11 cellular contexts compared by ENCODE assay signal in genomic region chr17:12983986-12984932, GRCh38. TPM values are rescaled to one million over a fixed set of nuclear protein-coding genes. Genes with fewer than 3 reads are reported as not detected.
A peak's percentile ranks its signal among the peaks of the same experiment; 100 is the strongest.
DNase-seq lines count a peak whose midpoint lies in the region; ATAC-seq and TF ChIP-seq lines count a peak whose summit lies in the region.
"Had no signal": no experiment of that assay in that cellular context is flagged by ENCODE, and none has a peak within 500 bp of the region (broad histone marks: within the 10 kb centered on the region; RNA-seq: fewer than 3 reads in every experiment).

No MANE protein-coding gene starts in this region.

- H3K4me2 ChIP-seq in MM.1S (ENCODE audit: low read depth, low read length): no peak overlapping the region

- H3K4me3 ChIP-seq in left ventricle myocardium inferior (peak overlapping the region; percentile 36), gastrocnemius medialis (peak overlapping the region in 3 of 4 donors; percentile 6 to 24 (median 20)), MM.1S (ENCODE audit: low read length) (no peak overlapping the region)

- WGBS in adipose tissue, 3 donors: 46 to 71% (median 56%) methylated on average over 22 of the region's 22 CpGs

- no peaks in the 10 kb centered on the region for H3K79me2 ChIP-seq in MM.1S (ENCODE audit: low read length)
- H3K79me2 ChIP-seq: parathyroid adenoma had no signal

- ATAC-seq in gastrocnemius medialis (peak; percentile 63 to 65), HG03342 (IDR thresholded peaks at IDR 0.05; ENCODE audit: unreplicated experiment) (no peak)

- peak overlapping the region; percentile 46 for H3K27ac ChIP-seq in adipose tissue (ENCODE audit: low read depth, low read length)
- H3K27ac ChIP-seq in left ventricle myocardium inferior (replicated peaks): peak overlapping the region; percentile 79
- peak overlapping the region; percentile 64 to 74 (median 66) for H3K27ac ChIP-seq in gastrocnemius medialis
- H3K27ac ChIP-seq in MM.1S (ENCODE audit: low read length): no peak overlapping the region
- H3K27ac ChIP-seq: parathyroid adenoma had no signal

- intact Hi-C loops in left ventricle myocardium inferior (cut with micrococcal nuclease): no loop called here
- intact Hi-C loops in gastrocnemius medialis (cut with DNase I; ENCODE audit: low total_unique reads): no loop called here

- no peak for TF ChIP-seq POLR2A in gastrocnemius medialis (IDR thresholded peaks at IDR 0.05)

- no peaks in the 10 kb centered on the region for H3K9me2 ChIP-seq in MM.1S (replicated peaks; ENCODE audit: insufficient read depth, low read length)

- H4K20me1 ChIP-seq in MM.1S (ENCODE audit: insufficient read depth, low read length): no peaks in the 10 kb centered on the region

- no peak overlapping the region for H3K9ac ChIP-seq in MM.1S (ENCODE audit: low read length)
- H3K9ac ChIP-seq: parathyroid adenoma had no signal

- H3K9me3 ChIP-seq in left ventricle myocardium inferior (replicated peaks) (no peaks in the 10 kb centered on the region), gastrocnemius medialis (no peaks in the 10 kb centered on the region), MM.1S (replicated peaks; ENCODE audit: insufficient read depth, low read length) (no peaks in the 10 kb centered on the region)

- H3K4me1 ChIP-seq in left ventricle myocardium inferior (peaks cover 32% of the 10 kb centered on the region), gastrocnemius medialis (peaks cover 0 to 6% of the 10 kb centered on the region in 2 donors), MM.1S (ENCODE audit: low read length) (no peaks in the 10 kb centered on the region)
- H3K4me1 ChIP-seq: parathyroid adenoma had no signal

- H2AFZ ChIP-seq in MM.1S (ENCODE audit: low read length): no peak overlapping the region
- H2AFZ ChIP-seq: parathyroid adenoma had no signal

- no peaks in the 10 kb centered on the region for H3K36me3 ChIP-seq in left ventricle myocardium inferior
- H3K36me3 ChIP-seq in gastrocnemius medialis: no peaks in the 10 kb centered on the region
- no peaks in the 10 kb centered on the region for H3K36me3 ChIP-seq in MM.1S (replicated peaks; ENCODE audit: insufficient read depth, low read length)

- H3F3A ChIP-seq in MM.1S (ENCODE audit: insufficient read depth, low read length): no peaks in the 10 kb centered on the region

- DNase-seq in EH (ENCODE audit: low read depth) (peak; percentile 68), left ventricle myocardium inferior (peak; percentile 61), gastrocnemius medialis (peak; percentile 35 to 59), GM19240 (ENCODE audit: insufficient read length, low spot score) (no peak), MM.1S (no peak)
- no peak for DNase-seq in activated CD4-positive, alpha-beta T cell treated with anti-CD3 and anti-CD28 coated beads, Interleukin-2, amount 50 U/mL, for 4 hours
- DNase-seq: activated gamma-delta T cell treated with Interleukin-2 at 50 U/mL for 16 hours; stimulated activated naive CD4-positive, alpha-beta T cell had no signal

- in situ Hi-C loops in gastrocnemius medialis (cut with MboI; ENCODE audit: low sequenced_read_pairs in 4 of 4): no loop called here

- TF ChIP-seq CTCF in left ventricle myocardium inferior (IDR thresholded peaks at IDR 0.05; ENCODE audit: borderline replicate concordance): no peak
- TF ChIP-seq CTCF in gastrocnemius medialis (IDR thresholded peaks at IDR 0.05 in 4 of 5, conservative IDR thresholded peaks at IDR 0.05 in 1 of 5): no peak
- no peak for TF ChIP-seq CTCF in MM.1S (IDR thresholded peaks at IDR 0.05; ENCODE audit: low read length)

- H3K27me3 ChIP-seq in left ventricle myocardium inferior (ENCODE audit: low read depth) (peaks cover 3% of the 10 kb centered on the region), gastrocnemius medialis (peaks cover 0 to 2% (median 2%) of the 10 kb centered on the region in 3 donors), MM.1S (replicated peaks; ENCODE audit: insufficient read depth, low read length) (no peaks in the 10 kb centered on the region)

RNA-seq across cellular contexts. Expression of gene ELAC2, which starts 33.6 kb away (rescaled TPM):
- 10 to 100 TPM; 20.2 to 44.0 (median 25.7) TPM for polyA plus RNA-seq in adipose tissue
- total RNA-seq in left ventricle myocardium inferior: 55.6 TPM
- total RNA-seq in gastrocnemius medialis: 10 to 100 TPM; 70.7 to 78.7 (median 76.2) TPM

Comparison
In these comparisons a context has a peak if more than half of its experiments do, and no peak if none do; other contexts are left out.
1. DNase-seq: peak in EH (single experiment), left ventricle myocardium inferior (single experiment) and gastrocnemius medialis (2 of 2); none in activated CD4-positive, alpha-beta T cell treated with anti-CD3 and anti-CD28 coated beads, Interleukin-2, amount 50 U/mL, for 4 hours (0 of 2), GM19240 (single experiment) and MM.1S (single experiment).